35 cellular contexts compared by ENCODE assay signal in the genomic region with DNA sequence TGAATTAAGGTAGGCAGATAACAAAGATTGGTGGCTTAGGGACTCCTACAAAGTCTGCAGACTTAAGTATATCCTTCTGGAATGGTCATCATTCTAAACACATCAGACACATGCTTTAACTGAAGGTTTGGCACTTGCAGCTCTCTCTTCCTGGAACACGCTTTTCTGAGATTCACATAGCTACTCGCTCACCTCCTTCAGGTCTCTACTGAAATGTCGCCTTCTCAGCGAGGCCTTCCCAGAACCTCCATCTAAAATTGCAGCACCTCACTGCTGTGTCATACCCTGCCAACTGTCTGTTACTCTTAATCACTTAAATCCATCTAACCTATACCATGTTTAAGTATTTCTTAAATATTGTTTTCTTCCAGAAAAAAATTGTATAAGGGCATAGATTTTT.
"Had no signal": no experiment of that assay in that cellular context is flagged by ENCODE, and none has a peak within 500 bp of the region (broad histone marks: within the 10 kb centered on the region; RNA-seq: fewer than 3 reads in every experiment).

No MANE protein-coding gene starts in this region.

- H3K27me3 ChIP-seq: adrenal gland, body of pancreas, esophagus squamous epithelium, gastroesophageal sphincter had no signal

- H3K9me3 Mint-ChIP-seq: activated CD4-positive, alpha-beta T cell treated with anti-CD3 and anti-CD28 coated beads, Interleukin-2, amount 10 ng/mL, durations not matched to agents 24 days and 14 days; activated naive CD4-positive, alpha-beta T cell treated with anti-CD3 and anti-CD28 coated beads, Interleukin-2, amount 50 U/mL, for 24 hours; activated naive CD8-positive, alpha-beta T cell treated with anti-CD3 and anti-CD28 coated beads for 36 hours; activated naive CD8-positive, alpha-beta T cell treated with anti-CD3 and anti-CD28 coated beads, Interleukin-2, amount 50 U/mL, for 24 hours; activated T-helper 1 cell treated with anti-CD3 and anti-CD28 coated beads, Interleukin-12 subunit alpha, Interleukin-12 subunit beta, Interleukin-2, Interleukin-4 antibody, amounts not matched to agents 30 ng/mL and 10 ng/mL and 1 ng/mL, durations not matched to agents 14 hours and 24 hours and 36 hours had no signal

- H3K4me3 ChIP-seq: adrenal gland, body of pancreas, esophagus squamous epithelium, gastroesophageal sphincter had no signal

- H3K4me1 Mint-ChIP-seq: activated CD4-positive, alpha-beta T cell treated with anti-CD3 and anti-CD28 coated beads for 36 hours; activated CD4-positive, alpha-beta T cell treated with anti-CD3 and anti-CD28 coated beads, Interleukin-2, amount 10 ng/mL, durations not matched to agents 24 days and 14 days; activated CD8-positive, alpha-beta memory T cell treated with anti-CD3 and anti-CD28 coated beads, Interleukin-2, amount 10 ng/mL, durations not matched to agents 7 days and 5 days; activated naive CD4-positive, alpha-beta T cell treated with anti-CD3 and anti-CD28 coated beads, Interleukin-2, amount 50 U/mL, for 24 hours; activated naive CD8-positive, alpha-beta T cell treated with anti-CD3 and anti-CD28 coated beads for 36 hours; activated naive CD8-positive, alpha-beta T cell treated with anti-CD3 and anti-CD28 coated beads, Interleukin-2, amount 50 U/mL, for 24 hours; T-helper 17 cell had no signal

- H3K27ac ChIP-seq: adrenal gland, body of pancreas, epithelial cell of prostate, esophagus squamous epithelium, gastroesophageal sphincter, WERI-Rb-1 had no signal

- H3K9me3 ChIP-seq: adrenal gland, body of pancreas, esophagus squamous epithelium, gastroesophageal sphincter had no signal

- DNase-seq: activated CD4-positive, alpha-beta memory T cell treated with anti-CD3 and anti-CD28 coated beads for 36 hours; activated CD4-positive, alpha-beta T cell treated with anti-CD3 and anti-CD28 coated beads for 36 hours; activated CD4-positive, alpha-beta T cell treated with anti-CD3 and anti-CD28 coated beads, Interleukin-2, amount 10 ng/mL, durations not matched to agents 24 days and 14 days; activated CD4-positive, CD25-positive, alpha-beta regulatory T cell; activated CD4-positive, CD25-positive, alpha-beta regulatory T cell treated with anti-CD3 and anti-CD28 coated beads, Interleukin-2, amount 50 U/mL, for 72 hours; activated CD8-positive, alpha-beta memory T cell treated with anti-CD3 and anti-CD28 coated beads, Interleukin-2, amount 10 ng/mL, durations not matched to agents 7 days and 5 days; activated CD8-positive, alpha-beta memory T cell treated with anti-CD3 and anti-CD28 coated beads, Interleukin-2, amount 50 U/mL, for 4 hours; activated CD8-positive, alpha-beta T cell treated with anti-CD3 and anti-CD28 coated beads, Interleukin-2, amount 10 ng/mL, durations not matched to agents 7 days and 5 days; activated effector memory CD4-positive, alpha-beta T cell treated with anti-CD3 and anti-CD28 coated beads, Interleukin-2, amount 50 U/mL, for 16 hours; activated naive CD4-positive, alpha-beta T cell treated with anti-CD3 and anti-CD28 coated beads for 36 hours; activated naive CD8-positive, alpha-beta T cell treated with anti-CD3 and anti-CD28 coated beads for 36 hours; activated naive CD8-positive, alpha-beta T cell treated with anti-CD3 and anti-CD28 coated beads, Interleukin-2, amount 50 U/mL, for 24 hours; activated T-cell treated with anti-CD3 and anti-CD28 coated beads, Interleukin-2, amount 50 U/mL, for 1 hour; activated T-cell treated with anti-CD3 and anti-CD28 coated beads, Interleukin-2, amount 50 U/mL, for 48 hours; adrenal gland; amygdala; aorta; body of pancreas; caudate nucleus; cortex of kidney; dermis blood vessel endothelial cell; effector CD4-positive, alpha-beta T cell; effector memory CD8-positive, alpha-beta T cell; esophagus squamous epithelium; foreskin melanocyte; head of caudate nucleus; T-helper 17 cell; T1000; WERI-Rb-1 had no signal

- H3K4me1 ChIP-seq: adrenal gland, body of pancreas, esophagus squamous epithelium, gastroesophageal sphincter had no signal

- ATAC-seq: activated CD4-positive, alpha-beta T cell treated with anti-CD3 and anti-CD28 coated beads for 36 hours; activated CD8-positive, alpha-beta memory T cell treated with anti-CD3 and anti-CD28 coated beads, Interleukin-2, amount 10 ng/mL, durations not matched to agents 7 days and 5 days; activated CD8-positive, alpha-beta T cell treated with anti-CD3 and anti-CD28 coated beads, Interleukin-2, amount 10 ng/mL, durations not matched to agents 7 days and 5 days; activated naive CD8-positive, alpha-beta T cell treated with anti-CD3 and anti-CD28 coated beads, Interleukin-2, amount 50 U/mL, for 24 hours; body of pancreas; effector memory CD8-positive, alpha-beta T cell; gastroesophageal sphincter; T-helper 17 cell had no signal

- H3K36me3 ChIP-seq: adrenal gland, esophagus squamous epithelium, gastroesophageal sphincter, WERI-Rb-1 had no signal

- H3K36me3 Mint-ChIP-seq: activated CD4-positive, alpha-beta memory T cell treated with anti-CD3 and anti-CD28 coated beads for 36 hours; activated CD8-positive, alpha-beta memory T cell treated with anti-CD3 and anti-CD28 coated beads, Interleukin-2, amount 10 ng/mL, durations not matched to agents 7 days and 5 days; activated naive CD4-positive, alpha-beta T cell treated with anti-CD3 and anti-CD28 coated beads, Interleukin-2, amount 50 U/mL, for 24 hours; activated naive CD8-positive, alpha-beta T cell treated with anti-CD3 and anti-CD28 coated beads for 36 hours had no signal

- H3K27me3 Mint-ChIP-seq: activated CD4-positive, alpha-beta memory T cell treated with anti-CD3 and anti-CD28 coated beads for 36 hours; activated CD4-positive, alpha-beta T cell treated with anti-CD3 and anti-CD28 coated beads for 36 hours; activated CD4-positive, alpha-beta T cell treated with anti-CD3 and anti-CD28 coated beads, Interleukin-2, amount 10 ng/mL, durations not matched to agents 24 days and 14 days; activated CD8-positive, alpha-beta memory T cell treated with anti-CD3 and anti-CD28 coated beads, Interleukin-2, amount 10 ng/mL, durations not matched to agents 7 days and 5 days; activated naive CD4-positive, alpha-beta T cell treated with anti-CD3 and anti-CD28 coated beads, Interleukin-2, amount 50 U/mL, for 24 hours; activated naive CD8-positive, alpha-beta T cell treated with anti-CD3 and anti-CD28 coated beads for 36 hours; activated naive CD8-positive, alpha-beta T cell treated with anti-CD3 and anti-CD28 coated beads, Interleukin-2, amount 50 U/mL, for 24 hours; effector memory CD8-positive, alpha-beta T cell; T-helper 17 cell had no signal

- H3K4me3 Mint-ChIP-seq: activated CD4-positive, alpha-beta memory T cell treated with anti-CD3 and anti-CD28 coated beads for 36 hours; activated CD4-positive, alpha-beta T cell treated with anti-CD3 and anti-CD28 coated beads for 36 hours; activated CD4-positive, alpha-beta T cell treated with anti-CD3 and anti-CD28 coated beads, Interleukin-2, amount 10 ng/mL, durations not matched to agents 24 days and 14 days; activated CD8-positive, alpha-beta memory T cell treated with anti-CD3 and anti-CD28 coated beads, Interleukin-2, amount 10 ng/mL, durations not matched to agents 7 days and 5 days; activated CD8-positive, alpha-beta T cell treated with anti-CD3 and anti-CD28 coated beads, Interleukin-2, amount 10 ng/mL, durations not matched to agents 7 days and 5 days; activated naive CD4-positive, alpha-beta T cell treated with anti-CD3 and anti-CD28 coated beads for 36 hours; activated naive CD4-positive, alpha-beta T cell treated with anti-CD3 and anti-CD28 coated beads, Interleukin-2, amount 50 U/mL, for 24 hours; activated naive CD8-positive, alpha-beta T cell treated with anti-CD3 and anti-CD28 coated beads for 36 hours; activated naive CD8-positive, alpha-beta T cell treated with anti-CD3 and anti-CD28 coated beads, Interleukin-2, amount 50 U/mL, for 24 hours; activated T-helper 1 cell treated with anti-CD3 and anti-CD28 coated beads, Interleukin-12 subunit alpha, Interleukin-12 subunit beta, Interleukin-2, Interleukin-4 antibody, amounts not matched to agents 30 ng/mL and 10 ng/mL and 1 ng/mL, durations not matched to agents 14 hours and 24 hours and 36 hours; effector memory CD8-positive, alpha-beta T cell; T-helper 17 cell; T-helper 2 cell treated with Interferon-gamma antibody and Interleukin-4, amounts not matched to agents 5 μg/mL and 100 μg/mL, for 36 hours had no signal

- H3K27ac Mint-ChIP-seq: activated CD4-positive, alpha-beta memory T cell treated with anti-CD3 and anti-CD28 coated beads for 36 hours; activated CD4-positive, alpha-beta T cell treated with anti-CD3 and anti-CD28 coated beads for 36 hours; activated CD4-positive, alpha-beta T cell treated with anti-CD3 and anti-CD28 coated beads, Interleukin-2, amount 10 ng/mL, durations not matched to agents 24 days and 14 days; activated CD8-positive, alpha-beta memory T cell treated with anti-CD3 and anti-CD28 coated beads, Interleukin-2, amount 10 ng/mL, durations not matched to agents 7 days and 5 days; activated CD8-positive, alpha-beta T cell treated with anti-CD3 and anti-CD28 coated beads, Interleukin-2, amount 10 ng/mL, durations not matched to agents 7 days and 5 days; activated naive CD4-positive, alpha-beta T cell treated with anti-CD3 and anti-CD28 coated beads for 36 hours; activated naive CD4-positive, alpha-beta T cell treated with anti-CD3 and anti-CD28 coated beads, Interleukin-2, amount 50 U/mL, for 24 hours; activated naive CD8-positive, alpha-beta T cell treated with anti-CD3 and anti-CD28 coated beads for 36 hours; activated naive CD8-positive, alpha-beta T cell treated with anti-CD3 and anti-CD28 coated beads, Interleukin-2, amount 50 U/mL, for 24 hours; activated T-helper 1 cell treated with anti-CD3 and anti-CD28 coated beads, Interleukin-12 subunit alpha, Interleukin-12 subunit beta, Interleukin-2, Interleukin-4 antibody, amounts not matched to agents 30 ng/mL and 10 ng/mL and 1 ng/mL, durations not matched to agents 14 hours and 24 hours and 36 hours; activated T-helper 2 cell treated with anti-CD3 and anti-CD28 coated beads, Interferon-gamma antibody, Interleukin-2, Interleukin-4, amounts not matched to agents 10 μg/mL and 5 μg/mL and 100 μg/mL, durations not matched to agents 14 hours and 24 hours and 36 hours; effector memory CD8-positive, alpha-beta T cell; T-helper 17 cell; T-helper 2 cell treated with Interferon-gamma antibody and Interleukin-4, amounts not matched to agents 5 μg/mL and 100 μg/mL, for 36 hours had no signal
